15 cellular contexts compared by ENCODE assay signal in genomic region chr2:221844187-221844586, GRCh38.
DNase-seq lines count a peak whose midpoint lies in the region; ATAC-seq and TF ChIP-seq lines count a peak whose summit lies in the region.
"Had no signal": no experiment of that assay in that cellular context is flagged by ENCODE, and none has a peak within 500 bp of the region (broad histone marks: within the 10 kb centered on the region; RNA-seq: fewer than 3 reads in every experiment).

No MANE protein-coding gene starts in this region.

- CTCF ChIA-PET in CD8-positive, alpha-beta T cell (lab: Charles Lee): no interaction called here

- TF ChIP-seq POLR2A in testis (IDR thresholded peaks at IDR 0.05): no peak

- peak; percentile 3 for DNase-seq in left kidney (ENCODE audit: low read depth, low spot score)
- DNase-seq in testis: no peak
- no peak for DNase-seq in NCI-H748 (lab: John Stamatoyannopoulos, UW; ENCODE audit: unreplicated experiment)
- DNase-seq in NK-92 (lab: John Stamatoyannopoulos, UW; ENCODE audit: unreplicated experiment): no peak
- DNase-seq in CD8-positive, alpha-beta T cell: no peak
- DNase-seq: activated T-cell treated with anti-CD3 and anti-CD28 coated beads for 4 hours, aorta, dorsolateral prefrontal cortex, GOT3, kidney, naive B cell had no signal

- no peak overlapping the region for H3K4me3 ChIP-seq in testis
- no peak overlapping the region for H3K4me3 ChIP-seq in CD8-positive, alpha-beta T cell (ENCODE audit: low read depth, low read length)
- H3K4me3 ChIP-seq: dorsolateral prefrontal cortex, skin epidermis had no signal

- 10 to 38% methylated on average over 1 of the region's 1 CpG for WGBS in testis, 2 donors

- no peaks in the 10 kb centered on the region for H3K4me1 ChIP-seq in testis
- no peaks in the 10 kb centered on the region for H3K4me1 ChIP-seq in CD8-positive, alpha-beta T cell (ENCODE audit: insufficient read depth, low read length)

- TF ChIP-seq CTCF in testis (IDR thresholded peaks at IDR 0.05): no peak
- no peak for TF ChIP-seq CTCF in CD8-positive, alpha-beta T cell (IDR thresholded peaks at IDR 0.05)

- no peaks in the 10 kb centered on the region for H3K4me1 Mint-ChIP-seq in CD8-positive, alpha-beta T cell (ENCODE audit: low read depth)
- H3K4me1 Mint-ChIP-seq: naive B cell had no signal

- H3K27ac Mint-ChIP-seq in CD8-positive, alpha-beta T cell: no peak overlapping the region
- H3K27ac Mint-ChIP-seq: naive B cell had no signal

- H3K36me3 Mint-ChIP-seq in CD8-positive, alpha-beta T cell: no peaks in the 10 kb centered on the region
- H3K36me3 Mint-ChIP-seq: naive B cell had no signal

- ATAC-seq in GM18498 (IDR thresholded peaks at IDR 0.05; ENCODE audit: unreplicated experiment): peak; percentile 58
- ATAC-seq in GM21447 (IDR thresholded peaks at IDR 0.05; ENCODE audit: unreplicated experiment): peak; percentile 66
- peak; percentile 90 for ATAC-seq in HG03565 (IDR thresholded peaks at IDR 0.05; ENCODE audit: unreplicated experiment)
- ATAC-seq in CD8-positive, alpha-beta T cell: no peak

- H3K9me3 ChIP-seq in testis: no peaks in the 10 kb centered on the region
- H3K9me3 ChIP-seq in CD8-positive, alpha-beta T cell (ENCODE audit: low read length): no peaks in the 10 kb centered on the region

- no peaks in the 10 kb centered on the region for H3K36me3 ChIP-seq in testis (ENCODE audit: low read depth, missing control alignments)
- no peaks in the 10 kb centered on the region for H3K36me3 ChIP-seq in CD8-positive, alpha-beta T cell (ENCODE audit: insufficient read depth, low read length)

- H3K4me3 Mint-ChIP-seq in CD8-positive, alpha-beta T cell: no peak overlapping the region
- H3K4me3 Mint-ChIP-seq: naive B cell had no signal

- no peak overlapping the region for H3K27ac ChIP-seq in testis
- H3K27ac ChIP-seq in CD8-positive, alpha-beta T cell (ENCODE audit: low read depth, low read length): no peak overlapping the region
- H3K27ac ChIP-seq: skin epidermis had no signal

- no peaks in the 10 kb centered on the region for H3K27me3 Mint-ChIP-seq in CD8-positive, alpha-beta T cell (ENCODE audit: low read depth)
- H3K27me3 Mint-ChIP-seq: naive B cell had no signal

- intact Hi-C loops in testis (cut with DNase I; ENCODE audit: low total_unique reads): no loop called here
- intact Hi-C loops in CD8-positive, alpha-beta T cell (cut with DNase I, micrococcal nuclease): no loop called here

- POLR2A ChIA-PET in CD8-positive, alpha-beta T cell (lab: Charles Lee): no interaction called here

- H3K9me3 Mint-ChIP-seq in CD8-positive, alpha-beta T cell: peaks cover 2% of the 10 kb centered on the region

- H3K27me3 ChIP-seq in testis: no peaks in the 10 kb centered on the region
- H3K27me3 ChIP-seq in CD8-positive, alpha-beta T cell (ENCODE audit: insufficient read depth, low read length): no peaks in the 10 kb centered on the region
- H3K27me3 ChIP-seq: dorsolateral prefrontal cortex had no signal
